20 cellular contexts compared by ENCODE assay signal in genomic region chr11:16406226-16406625, GRCh38. TPM values are rescaled to one million over a fixed set of nuclear protein-coding genes. Genes with fewer than 3 reads are reported as not detected.
A peak's percentile ranks its signal among the peaks of the same experiment; 100 is the strongest.
DNase-seq lines count a peak whose midpoint lies in the region; TF ChIP-seq lines count a peak whose summit lies in the region.
"Had no signal": no experiment of that assay in that cellular context is flagged by ENCODE, and none has a peak within 500 bp of the region (broad histone marks: within the 10 kb centered on the region; RNA-seq: fewer than 3 reads in every experiment).

No MANE protein-coding gene starts in this region.

- H3K79me2 ChIP-seq in hepatocyte: no peaks in the 10 kb centered on the region

- no peaks in the 10 kb centered on the region for H3K79me1 ChIP-seq in mesenchymal stem cell (replicated peaks; ENCODE audit: low read length, poor library complexity, severe bottlenecking)

- H3K27ac ChIP-seq in SK-N-MC: peak overlapping the region; percentile 61; the same call in 1 of the 2 replicates
- H3K27ac ChIP-seq in mesenchymal stem cell (ENCODE audit: low read length, poor library complexity, severe bottlenecking): no peak overlapping the region
- no peak overlapping the region for H3K27ac ChIP-seq in hepatocyte
- H3K27ac ChIP-seq: HL-60 had no signal

- DNase-seq in SK-N-MC (ENCODE audit: low read depth, low spot score) (no peak), astrocyte of the spinal cord (ENCODE audit: low read depth, low spot score) (peak; percentile 30), mesenchymal stem cell (peak; percentile 18), hepatocyte (ENCODE audit: low spot score) (no peak), GF-D8 (lab: John Stamatoyannopoulos, UW) (no peak), GM10266 (ENCODE audit: extremely low spot score) (no peak)
- DNase-seq in activated CD4-positive, alpha-beta memory T cell treated with anti-CD3 and anti-CD28 coated beads, Interleukin-2, amount 10 ng/mL, durations not matched to agents 7 days and 5 days: no peak
- DNase-seq: BE2C; C1 segment of cervical spinal cord; CD4-positive, CD25-positive, alpha-beta regulatory T cell; CD8-positive, alpha-beta memory T cell; COR-L47; DMS 273 treated with DMSO at 0.1 percent for 48 hours; DMS53; DND-41; EL; HCEC 1CT had no signal

- H3K4me3 ChIP-seq in SK-N-MC (no peak overlapping the region), astrocyte of the spinal cord (ENCODE audit: low read depth, low read length) (no peak overlapping the region), mesenchymal stem cell (ENCODE audit: insufficient read depth in 1 of 2, low read depth in 1 of 2, low read length in 2 of 2) (no peak overlapping the region), hepatocyte (no peak overlapping the region)
- H3K4me3 ChIP-seq: GM23338 had no signal

- CTCF ChIA-PET in activated CD4-positive, alpha-beta memory T cell treated with anti-CD3 and anti-CD28 coated beads, Interleukin-2, amount 10 ng/mL, durations not matched to agents 7 days and 5 days (lab: Charles Lee): no interaction called here

- H3K4ac ChIP-seq in mesenchymal stem cell (ENCODE audit: low read depth in 1 of 2, low read length in 2 of 2): no peak overlapping the region

- no peaks in the 10 kb centered on the region for H3K4me1 Mint-ChIP-seq in activated CD4-positive, alpha-beta memory T cell treated with anti-CD3 and anti-CD28 coated beads, Interleukin-2, amount 10 ng/mL, durations not matched to agents 7 days and 5 days
- H3K4me1 Mint-ChIP-seq: CD8-positive, alpha-beta memory T cell had no signal

- no peak overlapping the region for H3K18ac ChIP-seq in mesenchymal stem cell (ENCODE audit: low read depth in 1 of 2, low read length in 2 of 2)

- H3K4me3 Mint-ChIP-seq in activated CD4-positive, alpha-beta memory T cell treated with anti-CD3 and anti-CD28 coated beads, Interleukin-2, amount 10 ng/mL, durations not matched to agents 7 days and 5 days: no peak overlapping the region
- H3K4me3 Mint-ChIP-seq: CD4-positive, CD25-positive, alpha-beta regulatory T cell; CD8-positive, alpha-beta memory T cell; GM23338 had no signal

- no peak overlapping the region for H2AFZ ChIP-seq in mesenchymal stem cell (ENCODE audit: low read depth, low read length)
- H2AFZ ChIP-seq in hepatocyte: no peak overlapping the region
- H2AFZ ChIP-seq: GM23338 had no signal

- H3K14ac ChIP-seq in mesenchymal stem cell (ENCODE audit: low read length in 2 of 2): no peak overlapping the region

- H4K20me1 ChIP-seq in hepatocyte (ENCODE audit: insufficient read depth, poor library complexity, severe bottlenecking): no peaks in the 10 kb centered on the region

- POLR2A ChIA-PET in activated CD4-positive, alpha-beta memory T cell treated with anti-CD3 and anti-CD28 coated beads, Interleukin-2, amount 10 ng/mL, durations not matched to agents 7 days and 5 days (lab: Charles Lee): no interaction called here

- H3K27me3 Mint-ChIP-seq in activated CD4-positive, alpha-beta memory T cell treated with anti-CD3 and anti-CD28 coated beads, Interleukin-2, amount 10 ng/mL, durations not matched to agents 7 days and 5 days: no peaks in the 10 kb centered on the region
- H3K27me3 Mint-ChIP-seq: CD4-positive, CD25-positive, alpha-beta regulatory T cell; CD8-positive, alpha-beta memory T cell had no signal

- no peaks in the 10 kb centered on the region for H3K36me3 Mint-ChIP-seq in activated CD4-positive, alpha-beta memory T cell treated with anti-CD3 and anti-CD28 coated beads, Interleukin-2, amount 10 ng/mL, durations not matched to agents 7 days and 5 days (ENCODE audit: low read depth)
- H3K36me3 Mint-ChIP-seq: CD4-positive, CD25-positive, alpha-beta regulatory T cell; CD8-positive, alpha-beta memory T cell had no signal

- H2AK5ac ChIP-seq in mesenchymal stem cell (ENCODE audit: low read length, severe bottlenecking): no peak overlapping the region

- H3K36me3 ChIP-seq in SK-N-MC (ENCODE audit: insufficient read depth, low read length) (peaks cover 7% of the 10 kb centered on the region), mesenchymal stem cell (ENCODE audit: control insufficient read depth in 1 of 2, insufficient read depth in 2 of 2, low read depth in 1 of 2, low read length in 2 of 2) (no peaks in the 10 kb centered on the region), hepatocyte (replicated peaks; ENCODE audit: insufficient read depth, low read depth) (no peaks in the 10 kb centered on the region)
- H3K36me3 ChIP-seq: BE2C had no signal

- no peak overlapping the region for H2BK5ac ChIP-seq in mesenchymal stem cell (ENCODE audit: low read depth, low read length, poor library complexity, severe bottlenecking)

- H3K23ac ChIP-seq in mesenchymal stem cell (ENCODE audit: low read length in 2 of 2): no peak overlapping the region

- no peak overlapping the region for H3K9ac ChIP-seq in SK-N-MC (ENCODE audit: insufficient read length)
- H3K9ac ChIP-seq in mesenchymal stem cell (ENCODE audit: low read length): no peak overlapping the region

- H3K27me3 ChIP-seq in mesenchymal stem cell (ENCODE audit: control insufficient read depth in 1 of 2, insufficient read depth in 1 of 2, low read length in 2 of 2) (no peaks in the 10 kb centered on the region), hepatocyte (no peaks in the 10 kb centered on the region)
- H3K27me3 ChIP-seq: BE2C had no signal

- H3K4me1 ChIP-seq in mesenchymal stem cell (ENCODE audit: control insufficient read depth, insufficient read depth, low read depth, low read length): peaks cover 3% of the 10 kb centered on the region
- H3K4me1 ChIP-seq in hepatocyte (ENCODE audit: insufficient read depth): peaks cover 25% of the 10 kb centered on the region
- H3K4me1 ChIP-seq: BE2C had no signal

- in situ Hi-C loops in astrocyte of the spinal cord (cut with HindIII; ENCODE audit: low sequenced_read_pairs): no loop called here

- no peak overlapping the region for H2BK15ac ChIP-seq in mesenchymal stem cell (ENCODE audit: low read depth, poor library complexity, severe bottlenecking)

- no peak for TF ChIP-seq CTCF in astrocyte of the spinal cord (IDR thresholded peaks at IDR 0.05; ENCODE audit: low read depth, low read length)
- TF ChIP-seq CTCF in hepatocyte (IDR thresholded peaks at IDR 0.05; ENCODE audit: poor library complexity): no peak
- no peak for TF ChIP-seq CTCF in GM10266 (IDR thresholded peaks at IDR 0.05; ENCODE audit: control insufficient read depth, insufficient read depth, low read depth, missing control alignments)

- no peak overlapping the region for H2BK120ac ChIP-seq in mesenchymal stem cell (ENCODE audit: low read depth, low read length)

- H3K4me2 ChIP-seq in mesenchymal stem cell (ENCODE audit: low read length, poor library complexity, severe bottlenecking) (no peak overlapping the region), hepatocyte (no peak overlapping the region)
- H3K4me2 ChIP-seq: GM23338 had no signal

- H3K9me3 ChIP-seq in SK-N-MC (ENCODE audit: low read depth, low read length) (no peaks in the 10 kb centered on the region), mesenchymal stem cell (ENCODE audit: control insufficient read depth, low read length) (no peaks in the 10 kb centered on the region), hepatocyte (ENCODE audit: low read depth) (no peaks in the 10 kb centered on the region)
- H3K9me3 ChIP-seq: BE2C had no signal

- H3K9me2 ChIP-seq in hepatocyte (replicated peaks; ENCODE audit: insufficient read depth): no peaks in the 10 kb centered on the region

- H2BK12ac ChIP-seq in mesenchymal stem cell (ENCODE audit: low read length in 2 of 2): no peak overlapping the region

- WGBS in mesenchymal stem cell: 100% methylated on average over 1 of the region's 1 CpG
- WGBS in hepatocyte (ENCODE audit: low lambda C conversion rate, missing lambda C conversion rate): 100% methylated on average over 1 of the region's 1 CpG

- peaks cover 3% of the 10 kb centered on the region for H3K9me3 Mint-ChIP-seq in activated CD4-positive, alpha-beta memory T cell treated with anti-CD3 and anti-CD28 coated beads, Interleukin-2, amount 10 ng/mL, durations not matched to agents 7 days and 5 days
- H3K9me3 Mint-ChIP-seq: GM23338 had no signal

- H3K27ac Mint-ChIP-seq in activated CD4-positive, alpha-beta memory T cell treated with anti-CD3 and anti-CD28 coated beads, Interleukin-2, amount 10 ng/mL, durations not matched to agents 7 days and 5 days: no peak overlapping the region
- H3K27ac Mint-ChIP-seq: CD4-positive, CD25-positive, alpha-beta regulatory T cell; CD8-positive, alpha-beta memory T cell; GM23338 had no signal

- H4K91ac ChIP-seq in mesenchymal stem cell (ENCODE audit: low read length): no peak overlapping the region

- no peak overlapping the region for H4K8ac ChIP-seq in mesenchymal stem cell (ENCODE audit: low read length)

RNA-seq across cellular contexts. Expression of gene SOX6, which starts 49.9 kb away (rescaled TPM):
- 9.2 TPM for polyA plus RNA-seq in mesenchymal stem cell (2013, experiment 1 of 2)
- polyA plus RNA-seq in mesenchymal stem cell (2013, experiment 2 of 2): 8.5 TPM
- total RNA-seq in hepatocyte: 75.7 and 90.4 TPM in 2 replicates
- 23.2 and 25.9 TPM in 2 replicates for polyA plus RNA-seq in hepatocyte
- total RNA-seq in activated CD4-positive, alpha-beta memory T cell treated with anti-CD3 and anti-CD28 coated beads, Interleukin-2, amount 10 ng/mL, durations not matched to agents 7 days and 5 days: not detected
- total RNA-seq: A172; CD8-positive, alpha-beta memory T cell had no signal
- polyA plus RNA-seq: CD4-positive, CD25-positive, alpha-beta regulatory T cell; CD8-positive, alpha-beta memory T cell had no signal

Comparison
In these comparisons a context has a peak if more than half of its experiments do, and no peak if none do; other contexts are left out.
1. DNase-seq: peak in astrocyte of the spinal cord (single experiment) and mesenchymal stem cell (single experiment); none in SK-N-MC (single experiment), hepatocyte (single experiment), activated CD4-positive, alpha-beta memory T cell treated with anti-CD3 and anti-CD28 coated beads, Interleukin-2, amount 10 ng/mL, durations not matched to agents 7 days and 5 days (single experiment), GF-D8 (single experiment) and GM10266 (single experiment).
2. RNA of gene SOX6, which starts 49.9 kb away (total RNA-seq): 75.7 to 90.4 TPM in hepatocyte; not detected in activated CD4-positive, alpha-beta memory T cell treated with anti-CD3 and anti-CD28 coated beads, Interleukin-2, amount 10 ng/mL, durations not matched to agents 7 days and 5 days; every median in the first group is over 10 times any median in the second.